In genomic region chr12:4274396-4274959, GRCh38 we compare ENCODE assay signal across 8 cellular contexts. TPM values are rescaled to one million over a fixed set of nuclear protein-coding genes. Genes with fewer than 3 reads are reported as not detected.
DNase-seq lines count a peak whose midpoint lies in the region; ATAC-seq lines count a peak whose summit lies in the region.

No MANE protein-coding gene starts in this region.

- H3K36me3 Mint-ChIP-seq in T-helper 1 cell treated with Interleukin-12 subunit alpha and Interleukin-12 subunit beta and Interleukin-4 antibody, amounts not matched to agents 30 μg/mL and 1 μg/mL, for 36 hours (ENCODE audit: low read depth), result peaks cover 49% of the 10 kb centered on the region
- H3K36me3 Mint-ChIP-seq in naive thymus-derived CD8-positive, alpha-beta T cell, result peaks cover 4 to 36% (median 8%) of the 10 kb centered on the region in 3 donors

- H3K4me3 ChIP-seq in effector memory CD4-positive, alpha-beta T cell (ENCODE audit: insufficient read depth, low read depth, low read length, poor library complexity, severe bottlenecking), result peak overlapping the region; percentile 87

- H3K9me3 Mint-ChIP-seq in T-helper 1 cell treated with Interleukin-12 subunit alpha and Interleukin-12 subunit beta and Interleukin-4 antibody, amounts not matched to agents 30 μg/mL and 1 μg/mL, for 36 hours, result no peaks in the 10 kb centered on the region
- H3K9me3 Mint-ChIP-seq in naive thymus-derived CD8-positive, alpha-beta T cell, result no peaks in the 10 kb centered on the region

- DNase-seq in G401 (ENCODE audit: low spot score) (peak; percentile 17), GOT3 (lab: John Stamatoyannopoulos, UW) (no peak), NCI-H2029 treated with DMSO at 0.1 percent for 48 hours (lab: John Stamatoyannopoulos, UW) (no peak), kidney tubule cell (ENCODE audit: low spot score) (no peak)
- DNase-seq in effector memory CD4-positive, alpha-beta T cell, result no peak
- peak in 4 of 10 donors; percentile 30 to 45 (median 36) for DNase-seq in naive thymus-derived CD8-positive, alpha-beta T cell

- peak overlapping the region; percentile 96 for H3K27ac Mint-ChIP-seq in T-helper 1 cell treated with Interleukin-12 subunit alpha and Interleukin-12 subunit beta and Interleukin-4 antibody, amounts not matched to agents 30 μg/mL and 1 μg/mL, for 36 hours
- H3K27ac Mint-ChIP-seq in naive thymus-derived CD8-positive, alpha-beta T cell, result peak overlapping the region; percentile 86 to 99 (median 96)

- H3K4me1 ChIP-seq in effector memory CD4-positive, alpha-beta T cell (ENCODE audit: control insufficient read depth, insufficient read depth, low read length, poor library complexity, severe bottlenecking), result peaks cover 52% of the 10 kb centered on the region

- H3K27me3 ChIP-seq in effector memory CD4-positive, alpha-beta T cell (replicated peaks; ENCODE audit: control insufficient read depth, insufficient read depth, low read length, poor library complexity, severe bottlenecking), result no peaks in the 10 kb centered on the region

- peaks cover 25% of the 10 kb centered on the region for H3K36me3 ChIP-seq in effector memory CD4-positive, alpha-beta T cell (ENCODE audit: control insufficient read depth, insufficient read depth, low read length)

- H3K27me3 Mint-ChIP-seq in T-helper 1 cell treated with Interleukin-12 subunit alpha and Interleukin-12 subunit beta and Interleukin-4 antibody, amounts not matched to agents 30 μg/mL and 1 μg/mL, for 36 hours (ENCODE audit: low read depth), result no peaks in the 10 kb centered on the region
- no peaks in the 10 kb centered on the region for H3K27me3 Mint-ChIP-seq in naive thymus-derived CD8-positive, alpha-beta T cell

- no peak for ATAC-seq in naive thymus-derived CD8-positive, alpha-beta T cell
- no peak for ATAC-seq in HG02642 (IDR thresholded peaks at IDR 0.05; ENCODE audit: poor library complexity, unreplicated experiment)

- in situ Hi-C loops in G401 (cut with HindIII; ENCODE audit: low sequenced_read_pairs), result loop anchor here (25.0 kb wide), 1 partner anchor 237 kb away; no protein-coding TSS in a partner anchor

- POLR2A ChIA-PET in naive thymus-derived CD8-positive, alpha-beta T cell (lab: Charles Lee), result interaction anchor here (0.5 to 7.8 kb wide), 10 partner anchors 14 to 389 kb away, joined by 3 to 42 read pairs (median 5); no protein-coding TSS in a partner anchor

- H3K4me3 Mint-ChIP-seq in T-helper 1 cell treated with Interleukin-12 subunit alpha and Interleukin-12 subunit beta and Interleukin-4 antibody, amounts not matched to agents 30 μg/mL and 1 μg/mL, for 36 hours, result peak overlapping the region; percentile 87
- H3K4me3 Mint-ChIP-seq in naive thymus-derived CD8-positive, alpha-beta T cell, result peak overlapping the region; percentile 92 to 99 (median 96)

- no peaks in the 10 kb centered on the region for H3K9me3 ChIP-seq in effector memory CD4-positive, alpha-beta T cell (ENCODE audit: control insufficient read depth, low read length)

- peaks cover 46% of the 10 kb centered on the region for H3K4me1 Mint-ChIP-seq in T-helper 1 cell treated with Interleukin-12 subunit alpha and Interleukin-12 subunit beta and Interleukin-4 antibody, amounts not matched to agents 30 μg/mL and 1 μg/mL, for 36 hours (ENCODE audit: low read depth)
- peaks cover 24 to 53% (median 42%) of the 10 kb centered on the region in 4 donors for H3K4me1 Mint-ChIP-seq in naive thymus-derived CD8-positive, alpha-beta T cell

- H3K27ac ChIP-seq in effector memory CD4-positive, alpha-beta T cell (ENCODE audit: insufficient read depth, low read length, poor library complexity, severe bottlenecking), result peak overlapping the region; percentile 97

RNA-seq across cellular contexts. Expression of gene CCND2, which starts 0.9 kb away (rescaled TPM):
- 88.7 and 110 TPM in 2 replicates for total RNA-seq in G401 (2014; rRNA removed; shearing (Covaris generic))
- 10 to 100 TPM; 89.3 to 93.3 TPM for total RNA-seq in naive thymus-derived CD8-positive, alpha-beta T cell
- 10 to 100 TPM; 69.3 to 94.1 (median 84.9) TPM for polyA plus RNA-seq in naive thymus-derived CD8-positive, alpha-beta T cell

RNA-seq across cellular contexts. Expression of gene TIGAR, which starts 46.5 kb away (rescaled TPM):
- total RNA-seq in G401 (2014; rRNA removed; shearing (Covaris generic)), result 19.7 and 25.5 TPM in 2 replicates
- 10 to 100 TPM; 10.6 to 14.0 TPM for total RNA-seq in naive thymus-derived CD8-positive, alpha-beta T cell
- 1 to 10 TPM; 2.1 to 4.2 (median 2.5) TPM for polyA plus RNA-seq in naive thymus-derived CD8-positive, alpha-beta T cell
